Comparison of ENCODE assay signal across 8 cellular contexts in the genomic region with DNA sequence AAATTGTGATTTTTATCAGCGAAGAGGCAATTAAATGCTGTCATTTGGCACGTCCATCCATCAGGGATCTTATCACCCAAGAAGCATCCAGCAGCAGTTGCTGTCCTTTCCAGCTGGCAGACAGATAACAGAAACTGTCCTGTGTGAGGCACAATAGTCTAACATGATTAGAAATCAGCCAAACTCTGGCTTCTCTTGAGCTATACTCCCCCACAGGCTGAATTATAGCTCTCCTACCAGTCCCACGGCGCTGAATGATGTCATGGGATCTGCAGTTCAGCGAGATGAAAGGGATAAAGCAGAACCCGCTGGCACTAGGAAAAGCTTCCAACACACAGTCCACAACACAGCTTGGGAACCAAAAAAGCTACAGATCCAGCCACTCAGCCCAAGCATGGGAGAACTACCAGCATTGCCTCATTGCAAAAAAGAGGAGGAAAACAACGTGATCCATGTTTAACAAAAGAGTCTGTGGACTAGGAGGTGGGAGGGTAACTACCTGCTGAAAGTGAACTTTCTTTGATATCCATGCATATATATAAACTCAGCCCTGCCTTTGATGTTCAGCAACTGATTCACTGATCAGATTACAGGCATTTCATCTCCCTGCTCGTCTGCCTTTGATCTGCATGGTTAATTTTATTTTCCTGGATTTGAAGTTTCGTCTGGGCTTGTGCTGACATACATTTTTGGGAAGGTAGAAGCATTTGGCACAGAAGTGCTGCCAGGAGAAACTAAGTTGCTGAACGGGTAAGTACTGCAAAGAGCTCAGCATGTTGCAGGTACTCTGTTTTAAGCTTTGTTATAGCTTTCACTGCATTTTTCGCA. TPM values are rescaled to one million over a fixed set of nuclear protein-coding genes. Genes with fewer than 3 reads are reported as not detected.
DNase-seq lines count a peak whose midpoint lies in the region; ATAC-seq, FAIRE-seq and TF ChIP-seq lines count a peak whose summit lies in the region.

A gene with protein sequence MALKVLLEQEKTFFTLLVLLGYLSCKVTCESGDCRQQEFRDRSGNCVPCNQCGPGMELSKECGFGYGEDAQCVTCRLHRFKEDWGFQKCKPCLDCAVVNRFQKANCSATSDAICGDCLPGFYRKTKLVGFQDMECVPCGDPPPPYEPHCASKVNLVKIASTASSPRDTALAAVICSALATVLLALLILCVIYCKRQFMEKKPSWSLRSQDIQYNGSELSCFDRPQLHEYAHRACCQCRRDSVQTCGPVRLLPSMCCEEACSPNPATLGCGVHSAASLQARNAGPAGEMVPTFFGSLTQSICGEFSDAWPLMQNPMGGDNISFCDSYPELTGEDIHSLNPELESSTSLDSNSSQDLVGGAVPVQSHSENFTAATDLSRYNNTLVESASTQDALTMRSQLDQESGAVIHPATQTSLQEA (plus strand): TSS at position 314 of the 828 bp plus-strand sequence. CDS start 19,772 bp downstream, outside the sequence.

- TF ChIP-seq CTCF in AG09309 (IDR thresholded peaks at IDR 0.05; ENCODE audit: control insufficient read depth, insufficient read depth, low read depth, low read length, missing control alignments) (no peak), H1 (IDR thresholded peaks at IDR 0.05; ENCODE audit: control extremely low read depth in 1 of 3, insufficient read depth in 1 of 3, low read depth in 1 of 3, low read length in 3 of 3) (no peak)

- no peak within 1 kb of the TSS for H3K4ac ChIP-seq in H1 (replicated peaks; ENCODE audit: insufficient read length, low read depth, low read length)

- H2BK20ac ChIP-seq in H1 (ENCODE audit: low read length): no peak within 1 kb of the TSS

- POLR2A ChIA-PET in H1 (lab: Charles Lee; ENCODE audit: partially characterized antibody): interaction anchor here (0.7 kb wide), 1 partner anchor 11 kb away, joined by 3 read pairs; no protein-coding TSS in a partner anchor

- 56% methylated on average over 11 of the region's 11 CpGs; no CpG with 5 or more reads in 1 of the 2 experiments for WGBS in H1 (ENCODE audit: extremely low coverage in 1 of 2, insufficient coverage in 1 of 2, insufficient read length in 1 of 2, insufficient replicate concordance in 2 of 2, low coverage in 1 of 2, low lambda C conversion rate in 2 of 2, missing lambda C conversion rate in 1 of 2), 2 experiments

- no peak within 1 kb of the TSS for H2BK15ac ChIP-seq in H1 (ENCODE audit: low read length)

- no peak within 1 kb of the TSS; the same call in 1 of the 2 replicates for H4K8ac ChIP-seq in H1 (ENCODE audit: extremely low read depth, insufficient read depth, low read length)

- peaks cover 0 to 8% (median 2%) of the 10 kb centered on the region in 4 experiments; a peak in 5 of 7 replicates for H3K4me1 ChIP-seq in H1 (replicated peaks in 1 of 4; ENCODE audit: control insufficient read depth in 3 of 4, insufficient read depth in 4 of 4, low read length in 3 of 4)

- H3K36me3 ChIP-seq in H1 (ENCODE audit: control insufficient read depth in 2 of 4, insufficient read depth in 4 of 4, low read length in 3 of 4): no peaks in the 10 kb centered on the region

- H3K9me3 ChIP-seq in H1 (ENCODE audit: insufficient read depth in 2 of 2, low read depth in 1 of 2, low read length in 1 of 2): no peaks in the 10 kb centered on the region

- peak within 1 kb of the TSS; percentile 87 for H2AFZ ChIP-seq in H1 (ENCODE audit: low read length)

- H3K79me2 ChIP-seq in H1 (ENCODE audit: control insufficient read depth in 1 of 2, insufficient read depth in 2 of 2, low read length in 2 of 2): no peaks in the 10 kb centered on the region

- FAIRE-seq in H1 (lab: Jason Lieb, UNC): peak; percentile 65

- no peak within 1 kb of the TSS for H3K9ac ChIP-seq in H1 (replicated peaks in 1 of 4; ENCODE audit: extremely low read depth in 1 of 4, low read depth in 3 of 4, low read length in 3 of 4)

- no peak within 1 kb of the TSS for H2BK120ac ChIP-seq in H1 (replicated peaks; ENCODE audit: low read depth, low read length)

- DNase-seq in AG09309 (ENCODE audit: low read depth) (peak; percentile 21), NCI-H146 (lab: John Stamatoyannopoulos, UW) (peak; percentile 28), H1 (ENCODE audit: low read depth in 1 of 2, low spot score in 2 of 2) (no peak), myocyte (ENCODE audit: low read depth) (peak; percentile 74), CD1c-positive myeloid dendritic cell (ENCODE audit: extremely low spot score) (no peak)

- H2BK5ac ChIP-seq in H1 (ENCODE audit: low read depth, low read length): no peak within 1 kb of the TSS

- no peak within 1 kb of the TSS for H3K27ac ChIP-seq in H1 (ENCODE audit: low read depth, low read length)

- peak within 1 kb of the TSS; percentile 35 to 45; a peak in 3 of 4 replicates for H3K4me2 ChIP-seq in H1 (ENCODE audit: insufficient read depth in 1 of 2, low read depth in 2 of 2, low read length in 2 of 2)

- H3K18ac ChIP-seq in H1 (ENCODE audit: extremely low read depth, low read length): no peak within 1 kb of the TSS

- H2AK5ac ChIP-seq in H1 (ENCODE audit: low read depth, low read length): no peak within 1 kb of the TSS

- H4K20me1 ChIP-seq in H1 (replicated peaks in 1 of 2; ENCODE audit: control insufficient read depth in 1 of 2, insufficient read depth in 2 of 2, low read length in 2 of 2): no peaks in the 10 kb centered on the region

- no peak for TF ChIP-seq RAD21 in H1 (IDR thresholded peaks at IDR 0.05 in 1 of 2, conservative IDR thresholded peaks at IDR 0.05 in 1 of 2; ENCODE audit: low read depth in 2 of 2, low read length in 2 of 2)

- no peak within 1 kb of the TSS for H3K23ac ChIP-seq in H1 (ENCODE audit: insufficient read length)

- 0 out of 2 replicates have a peak within 1 kb of the TSS, but pooled peaks have one; percentile 6 for H2BK12ac ChIP-seq in H1 (ENCODE audit: low read depth, low read length)

- H3K27me3 ChIP-seq in H1 (replicated peaks in 1 of 4; ENCODE audit: control insufficient read depth in 3 of 4, extremely low read depth in 1 of 4, insufficient read depth in 3 of 4, low read length in 3 of 4): no peaks in the 10 kb centered on the region; a peak in 1 of 7 replicates

- CTCF ChIA-PET in H1 (lab: Charles Lee; ENCODE audit: partially characterized antibody): interaction anchor here (1.0 to 1.7 kb wide), 5 partner anchors 9 to 104 kb away, joined by 3 to 5 read pairs (median 3); no protein-coding TSS in a partner anchor

- H4K5ac ChIP-seq in H1 (ENCODE audit: insufficient read length, low read depth, low read length): no peak within 1 kb of the TSS

- H3K4me3 ChIP-seq in AG09309 (ENCODE audit: control insufficient read depth, low read depth, low read length) (peak within 1 kb of the TSS; percentile 4; the same call in 1 of the 2 replicates), H1 (ENCODE audit: extremely low read depth in 1 of 4, insufficient read depth in 2 of 4, low read depth in 3 of 4, low read length in 4 of 4) (no peak within 1 kb of the TSS)

- no peak for TF ChIP-seq POLR2A in H1 (IDR thresholded peaks at IDR 0.05; ENCODE audit: control extremely low read depth in 1 of 2, low read depth in 2 of 2, low read length in 2 of 2)

- H4K91ac ChIP-seq in H1 (replicated peaks; ENCODE audit: insufficient read length, low read length): no peak within 1 kb of the TSS

- H3K56ac ChIP-seq in H1 (replicated peaks; ENCODE audit: insufficient read length, low read depth, low read length): no peak within 1 kb of the TSS

- no peaks in the 10 kb centered on the region for H3K23me2 ChIP-seq in H1 (ENCODE audit: low read depth, low read length)

- no peak for ATAC-seq in GM19035 (IDR thresholded peaks at IDR 0.05; ENCODE audit: unreplicated experiment)
- no peak for ATAC-seq in GM18870 (IDR thresholded peaks at IDR 0.05; ENCODE audit: unreplicated experiment)
- no peak for ATAC-seq in GM21619 (IDR thresholded peaks at IDR 0.05; ENCODE audit: unreplicated experiment)

- no peak within 1 kb of the TSS for H3K14ac ChIP-seq in H1 (ENCODE audit: insufficient read length)

- H3K79me1 ChIP-seq in H1 (ENCODE audit: low read depth, low read length): no peaks in the 10 kb centered on the region

- no peak for TF ChIP-seq EP300 in H1 (IDR thresholded peaks at IDR 0.05; ENCODE audit: borderline replicate concordance in 1 of 2, low read depth in 2 of 2, low read length in 2 of 2)

TF ChIP-seq in H1, 55 proteins besides CTCF, POLR2A, EP300 and RAD21 (continues in another document):
- TF ChIP-seq POU5F1 (IDR thresholded peaks at IDR 0.05; ENCODE audit: low read depth, low read length) (no peak), SIRT6 (IDR thresholded peaks at IDR 0.05; ENCODE audit: low read length) (no peak), ATF2 (IDR thresholded peaks at IDR 0.05; ENCODE audit: low read length) (no peak), EZH2 (IDR thresholded peaks at IDR 0.05; ENCODE audit: low read depth, low read length, severe bottlenecking) (no peak), GTF2F1 (IDR thresholded peaks at IDR 0.05; ENCODE audit: borderline replicate concordance, low read depth, low read length) (no peak), CHD1 (IDR thresholded peaks at IDR 0.05; ENCODE audit: low read depth, low read length) (no peak), SP4 (IDR thresholded peaks at IDR 0.05; ENCODE audit: low read length) (no peak), EGR1 (IDR thresholded peaks at IDR 0.05; ENCODE audit: borderline replicate concordance, low read depth, low read length) (no peak), POLR2AphosphoS5 (IDR thresholded peaks at IDR 0.05; ENCODE audit: low read depth, low read length) (no peak), SAP30 (IDR thresholded peaks at IDR 0.05; ENCODE audit: insufficient read depth, insufficient replicate concordance, low read length) (no peak)

RNA-seq across cellular contexts. Expression of the gene that starts here (rescaled TPM):
- total RNA-seq in H1 (2021; fragmentation: NEBNext Ultra II Directional; extraction: Animal tissue kit (Norgen Biotek cat#: 25700)): 0.50 and 0.57 TPM in 2 replicates
- 0.95 and 1.8 TPM in 2 replicates for polyA plus RNA-seq in H1 (2011; rRNA removed)
- polyA plus RNA-seq in H1 (2011; cell fraction: cytosol; rRNA removed): 1.5 TPM
- polyA plus RNA-seq in H1 (2011; cell fraction: nucleus; rRNA removed): 1.4 TPM
- 1.1 to 1.4 TPM (median 1.2 TPM) in 4 replicates for polyA plus RNA-seq in H1 (2012, experiment 1 of 2)
- polyA plus RNA-seq in H1 (2012, experiment 2 of 2): 0.22 TPM
- 0.20 TPM for polyA plus RNA-seq in H1 (2013, experiment 1 of 2)
- 0.15 TPM for polyA plus RNA-seq in H1 (2013, experiment 2 of 2)
- 2.2 and 3.3 TPM in 2 replicates for polyA minus RNA-seq in H1 (2011; rRNA and poly(A)+ RNA removed)
- polyA minus RNA-seq in H1 (2011; cell fraction: cytosol; rRNA and poly(A)+ RNA removed): 2.3 TPM
- polyA minus RNA-seq in H1 (2011; cell fraction: nucleus; rRNA and poly(A)+ RNA removed): 1.1 TPM
- total RNA-seq in myocyte: 22.7 and 30.5 TPM in 2 replicates
- polyA plus RNA-seq in myocyte (2012): 5.3 TPM

Comparison
In these comparisons a context has a peak if more than half of its experiments do, and no peak if none do; other contexts are left out.
1. RNA of the gene that starts here (total RNA-seq): 22.7 to 30.5 TPM in myocyte; 0.50 to 0.57 TPM in H1; every median in the first group is over 10 times any median in the second.
2. DNase-seq: peak in AG09309 (single experiment), NCI-H146 (single experiment) and myocyte (single experiment); none in H1 (0 of 2) and CD1c-positive myeloid dendritic cell (single experiment).